Comparison of ENCODE assay signal across 24 cellular contexts in genomic region chr3:172309741-172310140, GRCh38.
"Had no signal": no experiment of that assay in that cellular context is flagged by ENCODE, and none has a peak within 500 bp of the region (broad histone marks: within the 10 kb centered on the region; RNA-seq: fewer than 3 reads in every experiment).

No MANE protein-coding gene starts in this region.

- H3K4me1 ChIP-seq: body of pancreas, testis had no signal

- H3K9me3 ChIP-seq: body of pancreas, esophagus squamous epithelium, gastrocnemius medialis, left lung, sigmoid colon, testis had no signal

- H3K27ac ChIP-seq: body of pancreas, esophagus squamous epithelium, sigmoid colon, testis, VCaP had no signal

- DNase-seq: activated CD4-positive, alpha-beta T cell treated with anti-CD3 and anti-CD28 coated beads, Interleukin-2, amount 10 ng/mL, durations not matched to agents 7 days and 5 days; activated CD4-positive, CD25-positive, alpha-beta regulatory T cell treated with anti-CD3 and anti-CD28 coated beads, Interleukin-2, amount 50 U/mL, for 72 hours; activated CD8-positive, alpha-beta memory T cell treated with anti-CD3 and anti-CD28 coated beads, Interleukin-2, amount 10 ng/mL, durations not matched to agents 7 days and 5 days; activated CD8-positive, alpha-beta T cell treated with anti-CD3 and anti-CD28 coated beads for 36 hours; activated gamma-delta T cell; activated naive CD4-positive, alpha-beta T cell treated with anti-CD3 and anti-CD28 coated beads, Interleukin-2, amount 50 U/mL, for 16 hours; activated naive CD8-positive, alpha-beta T cell treated with anti-CD3 and anti-CD28 coated beads, Interleukin-2, amount 50 U/mL, for 24 hours; activated T-cell treated with anti-CD3 and anti-CD28 coated beads for 4 hours; body of pancreas; caudate nucleus; esophagus squamous epithelium; gastrocnemius medialis; hippocampal formation; kidney glomerular epithelial cell; left lung; midbrain; sigmoid colon; stimulated activated CD4-positive, alpha-beta T cell treated with anti-CD3 and anti-CD28 coated beads, Interleukin-2, amount 100 ng/mL, for 48 hours; stimulated activated CD8-positive, alpha-beta memory T cell treated with anti-CD3 and anti-CD28 coated beads, Interleukin-4, amount 100 ng/mL, for 48 hours; stimulated activated naive B cell treated with anti-CD40 and anti-IgM and Interleukin-4, amounts not matched to agents 10 μg/mL and 1 μg/mL and 100 μg/mL, for 72 hours; testis had no signal

- H3K27me3 Mint-ChIP-seq: activated CD4-positive, alpha-beta T cell treated with anti-CD3 and anti-CD28 coated beads, Interleukin-2, amount 10 ng/mL, durations not matched to agents 7 days and 5 days; activated CD8-positive, alpha-beta memory T cell treated with anti-CD3 and anti-CD28 coated beads, Interleukin-2, amount 10 ng/mL, durations not matched to agents 7 days and 5 days; activated CD8-positive, alpha-beta T cell treated with anti-CD3 and anti-CD28 coated beads for 36 hours; activated naive CD8-positive, alpha-beta T cell treated with anti-CD3 and anti-CD28 coated beads, Interleukin-2, amount 50 U/mL, for 24 hours; stimulated activated naive B cell treated with anti-CD40 and anti-IgM and Interleukin-4, amounts not matched to agents 10 μg/mL and 1 μg/mL and 100 μg/mL, for 72 hours; type B pancreatic cell had no signal

- H3K4me1 Mint-ChIP-seq: activated CD8-positive, alpha-beta memory T cell treated with anti-CD3 and anti-CD28 coated beads, Interleukin-2, amount 10 ng/mL, durations not matched to agents 7 days and 5 days; activated naive CD8-positive, alpha-beta T cell treated with anti-CD3 and anti-CD28 coated beads, Interleukin-2, amount 50 U/mL, for 24 hours; stimulated activated naive B cell treated with anti-CD40 and anti-IgM and Interleukin-4, amounts not matched to agents 10 μg/mL and 1 μg/mL and 100 μg/mL, for 72 hours had no signal

- H3K27ac Mint-ChIP-seq: activated CD4-positive, alpha-beta T cell treated with anti-CD3 and anti-CD28 coated beads, Interleukin-2, amount 10 ng/mL, durations not matched to agents 7 days and 5 days; activated CD8-positive, alpha-beta memory T cell treated with anti-CD3 and anti-CD28 coated beads, Interleukin-2, amount 10 ng/mL, durations not matched to agents 7 days and 5 days; activated CD8-positive, alpha-beta T cell treated with anti-CD3 and anti-CD28 coated beads for 36 hours; activated naive CD8-positive, alpha-beta T cell treated with anti-CD3 and anti-CD28 coated beads, Interleukin-2, amount 50 U/mL, for 24 hours; nephron; type B pancreatic cell had no signal

- H3K9me3 Mint-ChIP-seq: activated CD4-positive, alpha-beta T cell treated with anti-CD3 and anti-CD28 coated beads, Interleukin-2, amount 10 ng/mL, durations not matched to agents 7 days and 5 days; activated CD8-positive, alpha-beta T cell treated with anti-CD3 and anti-CD28 coated beads for 36 hours; activated naive CD8-positive, alpha-beta T cell treated with anti-CD3 and anti-CD28 coated beads, Interleukin-2, amount 50 U/mL, for 24 hours; nephron; stimulated activated naive B cell treated with anti-CD40 and anti-IgM and Interleukin-4, amounts not matched to agents 10 μg/mL and 1 μg/mL and 100 μg/mL, for 72 hours; type B pancreatic cell had no signal

- H3K27me3 ChIP-seq: body of pancreas, esophagus squamous epithelium, gastrocnemius medialis, left lung, sigmoid colon, testis had no signal

- ATAC-seq: activated CD8-positive, alpha-beta memory T cell treated with anti-CD3 and anti-CD28 coated beads, Interleukin-2, amount 10 ng/mL, durations not matched to agents 7 days and 5 days; activated CD8-positive, alpha-beta T cell treated with anti-CD3 and anti-CD28 coated beads for 36 hours; activated naive CD8-positive, alpha-beta T cell treated with anti-CD3 and anti-CD28 coated beads, Interleukin-2, amount 50 U/mL, for 24 hours; body of pancreas; gastrocnemius medialis; left lung; stimulated activated naive B cell treated with anti-CD40 and anti-IgM and Interleukin-4, amounts not matched to agents 10 μg/mL and 1 μg/mL and 100 μg/mL, for 72 hours had no signal

- H3K4me3 Mint-ChIP-seq: activated CD4-positive, alpha-beta T cell treated with anti-CD3 and anti-CD28 coated beads, Interleukin-2, amount 10 ng/mL, durations not matched to agents 7 days and 5 days; activated CD8-positive, alpha-beta memory T cell treated with anti-CD3 and anti-CD28 coated beads, Interleukin-2, amount 10 ng/mL, durations not matched to agents 7 days and 5 days; activated CD8-positive, alpha-beta T cell treated with anti-CD3 and anti-CD28 coated beads for 36 hours; activated naive CD8-positive, alpha-beta T cell treated with anti-CD3 and anti-CD28 coated beads, Interleukin-2, amount 50 U/mL, for 24 hours; nephron; stimulated activated naive B cell treated with anti-CD40 and anti-IgM and Interleukin-4, amounts not matched to agents 10 μg/mL and 1 μg/mL and 100 μg/mL, for 72 hours; type B pancreatic cell had no signal

- H3K4me3 ChIP-seq: body of pancreas, esophagus squamous epithelium, gastrocnemius medialis, left lung, sigmoid colon, testis had no signal
